In the genomic region with DNA sequence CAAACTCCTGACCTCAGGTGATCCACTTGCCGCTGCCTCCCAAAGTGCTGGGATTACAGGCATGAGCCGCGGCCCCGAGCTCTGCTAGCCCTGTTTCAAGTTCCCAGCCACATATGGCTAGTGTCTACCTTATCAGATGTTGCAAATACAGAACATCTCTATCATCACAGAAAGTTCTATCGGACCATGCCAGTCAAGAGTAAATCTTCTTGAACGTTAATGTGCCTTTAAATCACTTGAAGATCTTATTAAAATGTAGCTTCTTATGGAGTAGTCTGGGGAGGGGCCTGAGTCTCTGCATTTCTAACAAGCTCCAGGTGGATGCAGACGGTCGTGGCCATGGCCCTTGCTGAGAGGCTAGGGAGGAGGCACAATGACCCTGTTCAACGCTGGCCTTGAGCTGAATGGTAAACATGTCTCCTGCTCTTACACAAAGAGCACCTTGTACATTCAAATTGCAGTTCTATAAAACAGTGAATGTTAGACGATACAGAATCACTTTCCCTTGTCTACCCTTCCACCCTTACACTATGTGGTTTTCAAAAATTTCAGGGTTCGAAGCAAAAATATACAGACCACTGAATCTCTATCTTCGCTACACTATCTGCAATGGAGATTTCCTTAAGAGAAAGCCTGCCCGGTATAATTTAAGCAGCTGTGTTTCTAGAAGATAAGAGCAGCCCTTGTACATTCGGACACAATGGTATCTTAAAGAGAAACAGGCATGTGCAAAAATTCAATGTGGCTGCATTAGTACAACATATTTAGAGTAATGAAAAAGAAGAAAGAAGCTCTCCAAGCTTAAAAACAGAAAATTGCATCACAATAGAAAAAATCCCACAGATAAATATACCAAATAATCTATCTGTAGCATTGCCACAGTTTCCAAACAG, we compare ENCODE assay signal across 18 cellular contexts.
DNase-seq lines count a peak whose midpoint lies in the region; ATAC-seq, FAIRE-seq and TF ChIP-seq lines count a peak whose summit lies in the region.
"Had no signal": no experiment of that assay in that cellular context is flagged by ENCODE, and none has a peak within 500 bp of the region (broad histone marks: within the 10 kb centered on the region; RNA-seq: fewer than 3 reads in every experiment).

No MANE protein-coding gene starts in this region.

- no peak for TF ChIP-seq RAD21 in K562 (CRISPR knock-in tag; conservative IDR thresholded peaks at IDR 0.05 in 1 of 2, IDR thresholded peaks at IDR 0.05 in 1 of 2)

- no peaks in the 10 kb centered on the region for H3K9me2 ChIP-seq in GM23248 (ENCODE audit: insufficient read depth)

- no peaks in the 10 kb centered on the region for H3K4me1 Mint-ChIP-seq in activated T-helper 17 cell treated with anti-CD3 and anti-CD28 coated beads, Interleukin-2, amount 50 U/mL, for 72 hours

- intact Hi-C loops in left cardiac atrium (cut with DNase I) (no loop called here), K562 (cut with micrococcal nuclease) (no loop called here), dorsolateral prefrontal cortex (cut with DNase I) (no loop called here)

- no peaks in the 10 kb centered on the region for H3K9me3 ChIP-seq in cardiac muscle cell (ENCODE audit: low read depth)
- H3K9me3 ChIP-seq in K562 (replicated peaks; ENCODE audit: control insufficient read depth, insufficient read depth, low read depth, low read length), result no peaks in the 10 kb centered on the region
- H3K9me3 ChIP-seq in GM23248 (ENCODE audit: low read depth), result no peaks in the 10 kb centered on the region
- H3K9me3 ChIP-seq: A549, Caco-2 had no signal

- DNase-seq in cardiac muscle cell (ENCODE audit: low read depth in 1 of 2, low spot score in 1 of 2) (no peak), left cardiac atrium (no peak), SK-MEL-5 (ENCODE audit: low read depth, low spot score) (peak; percentile 36), K562 (ENCODE audit: extremely low read depth in 1 of 4, low spot score in 3 of 4) (peak in 2 of 4 experiments; percentile 6), dorsolateral prefrontal cortex (no peak), GM23248 (no peak)
- DNase-seq: Caco-2; DMS53; NCI-H1105; NCI-H187 treated with DMSO at 0.1 percent for 48 hours; NK-92 treated with Interleukin-12 subunit alpha and Interleukin-12 subunit beta, amount 100 ng/mL, for 24 hours had no signal

- ATAC-seq in left cardiac atrium (no peak), K562 (no peak)
- ATAC-seq in activated T-helper 17 cell treated with anti-CD3 and anti-CD28 coated beads, Interleukin-2, amount 50 U/mL, for 72 hours (replicated peaks), result no peak
- ATAC-seq: A549 had no signal

- in situ Hi-C loops in SK-MEL-5 (cut with HindIII; ENCODE audit: low pct_unique_long_range_greater_than_20kb, low sequenced_read_pairs) (no loop called here), K562 (cut with MboI) (no loop called here), GM23248 (cut with MboI) (no loop called here)

- H3K4me1 ChIP-seq in cardiac muscle cell (ENCODE audit: low read depth) (no peaks in the 10 kb centered on the region), K562 (replicated peaks in 1 of 2; ENCODE audit: control insufficient read depth in 2 of 2, insufficient read depth in 2 of 2, low read length in 2 of 2) (no peaks in the 10 kb centered on the region; a peak in 2 of 5 replicates), GM23248 (ENCODE audit: insufficient read depth) (no peaks in the 10 kb centered on the region)
- H3K4me1 ChIP-seq: Caco-2 had no signal

- H3K9ac ChIP-seq in K562 (ENCODE audit: insufficient read depth in 1 of 2, low read depth in 2 of 2, low read length in 2 of 2), result no peak overlapping the region
- H3K9ac ChIP-seq in GM23248, result no peak overlapping the region
- H3K9ac ChIP-seq: KMS-11 had no signal

- no peaks in the 10 kb centered on the region for H3F3A ChIP-seq in GM23248 (ENCODE audit: insufficient read depth)

- H3K4me2 ChIP-seq in K562 (ENCODE audit: insufficient read depth, low read length), result no peak overlapping the region
- H3K4me2 ChIP-seq in GM23248 (ENCODE audit: unreplicated experiment), result no peak overlapping the region
- H3K4me2 ChIP-seq: A549, KMS-11, PC-9 had no signal

- no peak for FAIRE-seq in K562 (lab: Jason Lieb, UNC)
- FAIRE-seq: A549, GM18507 had no signal

- H3K27ac ChIP-seq in cardiac muscle cell (peak overlapping the region; percentile 14), K562 (ENCODE audit: extremely low read depth, low read depth, low read length) (no peak overlapping the region), dorsolateral prefrontal cortex (no peak overlapping the region), GM23248 (no peak overlapping the region)
- H3K27ac ChIP-seq: A549, HL-60, KMS-11, PC-9 had no signal

- H3K27me3 ChIP-seq in cardiac muscle cell, result no peaks in the 10 kb centered on the region
- no peaks in the 10 kb centered on the region for H3K27me3 ChIP-seq in K562 (ENCODE audit: control insufficient read depth in 2 of 2, insufficient read depth in 2 of 2, low read length in 2 of 2)
- H3K27me3 ChIP-seq in dorsolateral prefrontal cortex, result no peaks in the 10 kb centered on the region
- no peaks in the 10 kb centered on the region for H3K27me3 ChIP-seq in GM23248 (replicated peaks; ENCODE audit: insufficient read depth)

- H3K27ac Mint-ChIP-seq in activated T-helper 17 cell treated with anti-CD3 and anti-CD28 coated beads, Interleukin-2, amount 50 U/mL, for 72 hours, result no peak overlapping the region
- H3K27ac Mint-ChIP-seq: CD14-positive monocyte had no signal

- H2AFZ ChIP-seq in K562 (ENCODE audit: low read depth, low read length) (no peak overlapping the region), GM23248 (no peak overlapping the region)
- H2AFZ ChIP-seq: PC-9 had no signal

- CTCF ChIA-PET in K562 (lab: Yijun Ruan, JAX; ENCODE audit: low intra/inter-chr PET ratio), result no interaction called here

- no peaks in the 10 kb centered on the region for H4K20me1 ChIP-seq in K562 (replicated peaks; ENCODE audit: control insufficient read depth, insufficient read depth, low read length)
- no peaks in the 10 kb centered on the region for H4K20me1 ChIP-seq in GM23248 (ENCODE audit: insufficient read depth)

- H3K4me3 Mint-ChIP-seq in activated T-helper 17 cell treated with anti-CD3 and anti-CD28 coated beads, Interleukin-2, amount 50 U/mL, for 72 hours, result no peak overlapping the region
- H3K4me3 Mint-ChIP-seq: CD14-positive monocyte had no signal

- BruUV-seq in K562 (replicated peaks; lab: Mats Ljungman, UMichigan), result no TSS peak

- H3K27me3 Mint-ChIP-seq in activated T-helper 17 cell treated with anti-CD3 and anti-CD28 coated beads, Interleukin-2, amount 50 U/mL, for 72 hours, result no peaks in the 10 kb centered on the region

- whole genome bisulfite sequencing in K562 (ENCODE audit: insufficient coverage, low coverage, missing lambda C conversion rate), result under 1% methylated on average over 8 of the region's 14 CpGs
- 89 to 91% methylated on average over 14 of the region's 14 CpGs for WGBS in GM23248 (ENCODE audit: low coverage in 1 of 2, low lambda C conversion rate in 2 of 2, missing lambda C conversion rate in 2 of 2), 2 experiments

- no peak for TF ChIP-seq EP300 in K562 (IDR thresholded peaks at IDR 0.05; ENCODE audit: low read length)

- H3K79me2 ChIP-seq in K562 (ENCODE audit: control insufficient read depth, insufficient read depth, low read length) (no peaks in the 10 kb centered on the region), GM23248 (ENCODE audit: insufficient read depth) (no peaks in the 10 kb centered on the region)

- H3K4me3 ChIP-seq in cardiac muscle cell, result no peak overlapping the region
- H3K4me3 ChIP-seq in K562, result no peak overlapping the region
- H3K4me3 ChIP-seq in dorsolateral prefrontal cortex, result no peak overlapping the region
- no peak overlapping the region for H3K4me3 ChIP-seq in GM23248
- H3K4me3 ChIP-seq: A549, PC-9 had no signal

- H3K36me3 ChIP-seq in cardiac muscle cell (no peaks in the 10 kb centered on the region), K562 (ENCODE audit: control insufficient read depth, insufficient read depth, low read length) (no peaks in the 10 kb centered on the region), GM23248 (ENCODE audit: low read depth) (no peaks in the 10 kb centered on the region)

- H3K9me1 ChIP-seq in K562 (ENCODE audit: control insufficient read depth, insufficient read depth, low read length), result no peaks in the 10 kb centered on the region

- POLR2A ChIA-PET in K562 (lab: Yijun Ruan, JAX), result no interaction called here

- no peaks in the 10 kb centered on the region for H3K9me3 Mint-ChIP-seq in activated T-helper 17 cell treated with anti-CD3 and anti-CD28 coated beads, Interleukin-2, amount 50 U/mL, for 72 hours

- TF ChIP-seq CTCF in cardiac muscle cell (IDR thresholded peaks at IDR 0.05; ENCODE audit: low read depth, low read length), result no peak
- TF ChIP-seq CTCF in K562 (IDR thresholded peaks at IDR 0.05 in 2 of 3, conservative IDR thresholded peaks at IDR 0.05 in 1 of 3; ENCODE audit: insufficient read depth in 2 of 3, low read depth in 1 of 3, low read length in 3 of 3), result no peak
- TF ChIP-seq CTCF in dorsolateral prefrontal cortex (IDR thresholded peaks at IDR 0.05 in 54 of 56, conservative IDR thresholded peaks at IDR 0.05 in 2 of 56; ENCODE audit: low read depth in 1 of 56, partially characterized antibody in 56 of 56), result no peak

- no peak for TF ChIP-seq POLR2A in K562 (conservative IDR thresholded peaks at IDR 0.05)

- no peaks in the 10 kb centered on the region for H3K36me3 Mint-ChIP-seq in activated T-helper 17 cell treated with anti-CD3 and anti-CD28 coated beads, Interleukin-2, amount 50 U/mL, for 72 hours (ENCODE audit: low read depth)

TF ChIP-seq in K562, 482 proteins besides CTCF, POLR2A, EP300 and RAD21:
- TF ChIP-seq SETDB1 (IDR thresholded peaks at IDR 0.05; ENCODE audit: low read length) (no peak), SMARCA5 (IDR thresholded peaks at IDR 0.05) (no peak), ARID1B (IDR thresholded peaks at IDR 0.05) (0 out of 2 replicates have a peak, but pooled peaks have one; percentile 14), CBFA2T3 (IDR thresholded peaks at IDR 0.05) (peak; percentile 37)
TF ChIP-seq in K562: peak in this region for 2.
